In genomic region chr5:38148021-38148625, GRCh38 we compare ENCODE assay signal across 22 cellular contexts.
"Had no signal": no experiment of that assay in that cellular context is flagged by ENCODE, and none has a peak within 500 bp of the region (broad histone marks: within the 10 kb centered on the region; RNA-seq: fewer than 3 reads in every experiment).

No MANE protein-coding gene starts in this region.

- DNase-seq: activated CD4-positive, alpha-beta T cell treated with anti-CD3 and anti-CD28 coated beads for 48 hours; activated CD8-positive, alpha-beta memory T cell treated with anti-CD3 and anti-CD28 coated beads, Interleukin-2, amount 50 U/mL, for 4 hours; activated CD8-positive, alpha-beta T cell treated with anti-CD3 and anti-CD28 coated beads, Interleukin-2, amount 10 ng/mL, durations not matched to agents 7 days and 5 days; activated gamma-delta T cell; activated T-cell treated with anti-CD3 and anti-CD28 coated beads, Interleukin-2, amount 50 U/mL, for 48 hours; amniotic stem cell; effector memory CD8-positive, alpha-beta T cell; gastrocnemius medialis; kidney; left lung; naive thymus-derived CD8-positive, alpha-beta T cell; psoas muscle; stomach; T-helper 17 cell; thyroid gland had no signal

- H3K27me3 Mint-ChIP-seq: dendritic cell treated with granulocyte-macrophage colony-stimulating factor and Interleukin-4, amounts not matched to agents 40 ng/mL and 50 ng/mL, for 4 days; T-helper 17 cell had no signal

- H3K4me3 ChIP-seq: gastrocnemius medialis, left lung, psoas muscle, stomach, thyroid gland, vagina had no signal

- H3K36me3 Mint-ChIP-seq: activated naive CD8-positive, alpha-beta T cell; memory B cell; naive thymus-derived CD8-positive, alpha-beta T cell had no signal

- H3K4me1 Mint-ChIP-seq: central memory CD8-positive, alpha-beta T cell; memory B cell; naive thymus-derived CD8-positive, alpha-beta T cell; T-helper 17 cell had no signal

- H3K27me3 ChIP-seq: gastrocnemius medialis, left lung, neutrophil, stomach, thyroid gland, vagina had no signal

- H3K27ac ChIP-seq: gastrocnemius medialis, left lung, neutrophil, psoas muscle, stomach, thyroid gland, vagina had no signal

- H3K4me3 Mint-ChIP-seq: activated CD8-positive, alpha-beta T cell treated with anti-CD3 and anti-CD28 coated beads, Interleukin-2, amount 10 ng/mL, durations not matched to agents 7 days and 5 days; activated naive CD8-positive, alpha-beta T cell; central memory CD8-positive, alpha-beta T cell; dendritic cell treated with granulocyte-macrophage colony-stimulating factor and Interleukin-4, amounts not matched to agents 40 ng/mL and 50 ng/mL, for 4 days; effector memory CD8-positive, alpha-beta T cell; memory B cell; naive thymus-derived CD8-positive, alpha-beta T cell; T-helper 17 cell had no signal

- H3K36me3 ChIP-seq: gastrocnemius medialis, left lung, neutrophil, stomach, thyroid gland, vagina had no signal

- H3K27ac Mint-ChIP-seq: activated CD8-positive, alpha-beta T cell treated with anti-CD3 and anti-CD28 coated beads, Interleukin-2, amount 10 ng/mL, durations not matched to agents 7 days and 5 days; activated naive CD8-positive, alpha-beta T cell; dendritic cell treated with granulocyte-macrophage colony-stimulating factor and Interleukin-4, amounts not matched to agents 40 ng/mL and 50 ng/mL, for 4 days; effector memory CD8-positive, alpha-beta T cell; memory B cell; T-helper 17 cell had no signal

- ATAC-seq: activated CD8-positive, alpha-beta T cell treated with anti-CD3 and anti-CD28 coated beads, Interleukin-2, amount 10 ng/mL, durations not matched to agents 7 days and 5 days; effector memory CD8-positive, alpha-beta T cell; gastrocnemius medialis; left lung; naive thymus-derived CD8-positive, alpha-beta T cell; psoas muscle; sciatic nerve; T-helper 17 cell had no signal

- H3K4me1 ChIP-seq: gastrocnemius medialis, left lung, psoas muscle, stomach, thyroid gland, vagina had no signal

- H3K9me3 Mint-ChIP-seq: dendritic cell treated with granulocyte-macrophage colony-stimulating factor and Interleukin-4, amounts not matched to agents 40 ng/mL and 50 ng/mL, for 4 days; memory B cell had no signal

- H3K9me3 ChIP-seq: gastrocnemius medialis, left lung, neutrophil, psoas muscle, stomach, thyroid gland, vagina had no signal
